ENCODE assay signal across 16 cellular contexts in the genomic region with DNA sequence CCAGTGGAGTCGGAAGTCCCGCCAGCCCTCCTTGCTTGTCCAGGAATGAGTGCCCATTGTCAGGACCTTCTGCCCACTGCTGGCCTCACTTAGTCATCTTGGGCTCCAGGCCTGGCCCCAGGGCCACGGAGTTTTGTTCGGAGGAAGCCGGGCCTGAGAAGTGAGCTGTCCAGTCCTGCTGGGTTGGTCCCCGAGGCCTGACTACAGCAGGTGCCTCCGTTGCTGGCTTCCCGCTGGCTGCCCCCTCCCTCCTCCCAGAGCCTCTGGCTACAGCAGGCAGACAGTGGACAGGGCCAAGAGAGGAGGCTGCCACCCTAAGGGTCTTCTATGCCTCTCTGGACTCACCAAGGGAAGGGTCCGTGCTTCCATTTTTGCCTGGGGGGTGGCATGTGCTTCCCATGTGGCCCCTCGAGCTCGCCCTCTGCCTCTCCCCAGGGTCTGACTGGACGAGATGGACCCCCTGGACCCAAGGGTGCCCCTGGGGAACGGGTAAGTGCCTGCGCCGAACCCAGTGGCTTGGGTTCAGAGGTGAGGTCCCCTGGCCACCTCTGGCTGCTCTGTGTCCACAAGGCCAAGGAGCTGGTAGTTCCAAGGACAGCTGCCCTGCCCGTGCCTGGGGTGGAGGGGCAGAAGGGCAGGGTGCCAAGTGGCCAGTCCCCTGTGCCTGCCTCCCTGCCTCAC. TPM values are rescaled to one million over a fixed set of nuclear protein-coding genes. Genes with fewer than 3 reads are reported as not detected.
DNase-seq lines count a peak whose midpoint lies in the region; ATAC-seq and TF ChIP-seq lines count a peak whose summit lies in the region.
"Had no signal": no experiment of that assay in that cellular context is flagged by ENCODE, and none has a peak within 500 bp of the region (broad histone marks: within the 10 kb centered on the region; RNA-seq: fewer than 3 reads in every experiment).

No MANE protein-coding gene starts in this region.

- no peaks in the 10 kb centered on the region for H3K9me2 ChIP-seq in GM23248 (ENCODE audit: insufficient read depth)

- peak; percentile 66 for DNase-seq in GM23248
- peak; percentile 65 for DNase-seq in RKO (ENCODE audit: low spot score)
- DNase-seq in fibroblast of pulmonary artery (ENCODE audit: low read depth) = peak; percentile 56
- peak; percentile 72 for DNase-seq in retina
- DNase-seq in posterior cingulate gyrus = no peak
- DNase-seq: activated T-cell treated with anti-CD3 and anti-CD28 coated beads for 4 hours, islet precursor cell, KG1, NCI-H2227 treated with DMSO at 0.1 percent for 48 hours, nephron progenitor cell had no signal

- intact Hi-C loops in posterior cingulate gyrus (cut with DNase I) = loop anchor here (5.0 kb wide), 1 partner anchor 33 kb away; no protein-coding TSS in a partner anchor

- 51 to 62% methylated on average over 14 to 16 of the region's 16 CpGs for WGBS in GM23248 (ENCODE audit: low coverage in 1 of 2, low lambda C conversion rate in 2 of 2, missing lambda C conversion rate in 2 of 2), 2 experiments

- H3K4me1 ChIP-seq in GM23248 (ENCODE audit: insufficient read depth) = no peaks in the 10 kb centered on the region

- TF ChIP-seq POLR2A in GM18505 (IDR thresholded peaks at IDR 0.05; ENCODE audit: borderline replicate concordance, extremely low read depth, insufficient read depth, insufficient read length) = no peak

- H3K27me3 ChIP-seq in GM23248 (replicated peaks; ENCODE audit: insufficient read depth) = peaks cover 11% of the 10 kb centered on the region; the same call in 1 of the 2 replicates

- no peak overlapping the region for H2AFZ ChIP-seq in GM23248

- no peak overlapping the region for H3K4me2 ChIP-seq in GM23248 (ENCODE audit: unreplicated experiment)

- H3K4me3 ChIP-seq in GM23248 = no peak overlapping the region
- no peak overlapping the region for H3K4me3 ChIP-seq in fibroblast of pulmonary artery (replicated peaks; ENCODE audit: low read depth, low read length)

- no peak for ATAC-seq in HG03175 (IDR thresholded peaks at IDR 0.05; ENCODE audit: unreplicated experiment)
- no peak for ATAC-seq in GM18505 (IDR thresholded peaks at IDR 0.05; ENCODE audit: unreplicated experiment)
- ATAC-seq in GM18909 (IDR thresholded peaks at IDR 0.05; ENCODE audit: poor library complexity, unreplicated experiment) = no peak
- ATAC-seq: WTC11 had no signal

- no peaks in the 10 kb centered on the region for H3K36me3 ChIP-seq in GM23248 (ENCODE audit: low read depth)

- in situ Hi-C loops in GM23248 (cut with MboI) = no loop called here

- 0 out of 2 replicates have a peak, but pooled peaks cover 3% of the 10 kb centered on the region for H3F3A ChIP-seq in GM23248 (ENCODE audit: insufficient read depth)

- no peaks in the 10 kb centered on the region for H4K20me1 ChIP-seq in GM23248 (ENCODE audit: insufficient read depth)

- no peaks in the 10 kb centered on the region for H3K79me2 ChIP-seq in GM23248 (ENCODE audit: insufficient read depth)

- no peaks in the 10 kb centered on the region for H3K9me3 ChIP-seq in GM23248 (ENCODE audit: low read depth)

- no peak overlapping the region for H3K9ac ChIP-seq in GM23248

- no peak overlapping the region for H3K27ac ChIP-seq in GM23248
- H3K27ac ChIP-seq: epithelial cell of prostate had no signal

- no peak for TF ChIP-seq CTCF in fibroblast of pulmonary artery (IDR thresholded peaks at IDR 0.05; ENCODE audit: low read length, missing control alignments)

RNA-seq across cellular contexts. Expression of a gene that starts 2.8 kb away (rescaled TPM):
- not detected in 2 replicates for total RNA-seq in GM23248 (2014; rRNA removed; shearing (Covaris generic))
- 0.25 TPM in 1 of 2 replicates, not detected in the other for polyA plus RNA-seq in GM23248 (2016; fragmentation: Nextera tagmentation; extraction: Ambion mirVana)
- total RNA-seq: H4 had no signal

RNA-seq across cellular contexts. Expression of a gene that starts 15.0 kb away (rescaled TPM):
- 42.4 and 52.2 TPM in 2 replicates for total RNA-seq in GM23248 (2014; rRNA removed; shearing (Covaris generic))
- polyA plus RNA-seq in GM23248 (2016; fragmentation: Nextera tagmentation; extraction: Ambion mirVana) = 9.7 and 9.9 TPM in 2 replicates

RNA-seq across cellular contexts. Expression of a gene that starts 23.4 kb away (rescaled TPM):
- total RNA-seq in GM23248 (2014; rRNA removed; shearing (Covaris generic)) = 15.7 and 17.7 TPM in 2 replicates
- 18.7 and 19.8 TPM in 2 replicates for polyA plus RNA-seq in GM23248 (2016; fragmentation: Nextera tagmentation; extraction: Ambion mirVana)

RNA-seq across cellular contexts. Expression of a gene that starts 42.0 kb away (rescaled TPM):
- total RNA-seq in GM23248 (2014; rRNA removed; shearing (Covaris generic)) = 17.5 and 18.5 TPM in 2 replicates
- 1.2 and 1.7 TPM in 2 replicates for polyA plus RNA-seq in GM23248 (2016; fragmentation: Nextera tagmentation; extraction: Ambion mirVana)

Comparison
In these comparisons a context has a peak if more than half of its experiments do, and no peak if none do; other contexts are left out.
1. DNase-seq: peak in GM23248 (single experiment), RKO (single experiment), fibroblast of pulmonary artery (single experiment) and retina (single experiment); none in posterior cingulate gyrus (0 of 10).